In the genomic region with DNA sequence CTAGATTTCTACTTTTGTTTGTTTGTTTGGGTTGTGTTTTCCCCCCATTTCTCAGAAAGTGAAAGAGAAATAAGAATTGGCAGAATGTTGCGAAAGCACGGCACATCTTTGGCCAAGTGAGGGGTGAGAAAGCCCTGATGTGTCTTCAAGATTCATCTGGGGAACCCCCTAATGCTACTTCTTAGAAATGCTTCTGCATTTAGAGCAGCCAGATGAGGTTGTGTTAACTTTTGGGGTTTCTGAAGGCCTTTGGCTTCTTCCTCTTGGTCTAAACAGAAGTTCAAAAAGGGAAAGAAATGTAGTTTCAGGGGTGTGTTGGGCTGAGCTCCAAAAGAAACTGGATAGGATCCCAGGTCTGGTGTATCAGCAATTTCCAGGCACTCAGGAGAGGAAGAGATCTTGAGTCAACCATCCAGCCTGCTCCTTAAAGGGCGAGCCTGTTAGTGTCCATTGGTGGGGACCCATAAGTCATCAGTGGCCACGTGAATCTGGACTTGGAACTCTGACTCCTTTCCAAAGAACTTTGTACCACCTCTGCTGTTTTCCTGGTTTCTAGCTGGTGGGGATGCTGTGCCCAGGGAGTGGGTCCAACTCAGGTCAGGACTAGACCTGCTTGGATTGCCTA, we compare ENCODE assay signal across 7 cellular contexts. TPM values are rescaled to one million over a fixed set of nuclear protein-coding genes. Genes with fewer than 3 reads are reported as not detected.
A peak's percentile ranks its signal among the peaks of the same experiment; 100 is the strongest.
DNase-seq lines count a peak whose midpoint lies in the region; ATAC-seq, FAIRE-seq and TF ChIP-seq lines count a peak whose summit lies in the region.

No MANE protein-coding gene starts in this region.

- FAIRE-seq in astrocyte (lab: Jason Lieb, UNC): no peak

- H3K9me3 ChIP-seq in astrocyte (ENCODE audit: insufficient read depth, low read depth, low read length): no peaks in the 10 kb centered on the region
- H3K9me3 ChIP-seq in right lobe of liver: no peaks in the 10 kb centered on the region
- H3K9me3 ChIP-seq in HAP-1: no peaks in the 10 kb centered on the region

- POLR2A ChIA-PET in RWPE1 (lab: Yijun Ruan, JAX; ENCODE audit: low non-redundant PET): no interaction called here

- H4K20me1 ChIP-seq in astrocyte (ENCODE audit: insufficient read depth, low read length): peaks cover 96% of the 10 kb centered on the region

- 29% methylated on average over 4 of the region's 4 CpGs for WGBS in right lobe of liver (ENCODE audit: insufficient coverage, low coverage, low lambda C conversion rate, missing lambda C conversion rate)

- no peaks in the 10 kb centered on the region for H3K27me3 ChIP-seq in astrocyte (ENCODE audit: insufficient read depth, low read length)
- H3K27me3 ChIP-seq in right lobe of liver: no peaks in the 10 kb centered on the region
- H3K27me3 ChIP-seq in HAP-1 (ENCODE audit: low read depth): no peaks in the 10 kb centered on the region

- peaks cover 98% of the 10 kb centered on the region for H3K79me2 ChIP-seq in astrocyte (ENCODE audit: insufficient read depth, low read length)

- no peak for TF ChIP-seq POLR2A in right lobe of liver (IDR thresholded peaks at IDR 0.05)

- peaks cover 45% of the 10 kb centered on the region for H3K36me3 ChIP-seq in astrocyte (ENCODE audit: insufficient read depth, low read length)
- H3K36me3 ChIP-seq in right lobe of liver: peaks cover 0 to 8% (median 1%) of the 10 kb centered on the region in 4 donors
- H3K36me3 ChIP-seq in HAP-1 (replicated peaks): no peaks in the 10 kb centered on the region

- no peak overlapping the region for H3K4me3 Mint-ChIP-seq in astrocyte (ENCODE audit: unreplicated experiment)

- H3K4me3 ChIP-seq in astrocyte (ENCODE audit: insufficient read depth, low read depth, low read length) (no peak overlapping the region), right lobe of liver (no peak overlapping the region), HAP-1 (no peak overlapping the region)

- peaks cover 2% of the 10 kb centered on the region for H3K9me3 Mint-ChIP-seq in astrocyte (ENCODE audit: unreplicated experiment)

- H3K27ac ChIP-seq in RWPE1 (peak overlapping the region; percentile 75), astrocyte (ENCODE audit: low read depth, low read length) (peak overlapping the region; percentile 10), right lobe of liver (peak overlapping the region; percentile 17 to 26 (median 20)), temporal lobe (ENCODE audit: low read depth, low read length) (peak overlapping the region; percentile 23)

- intact Hi-C loops in right lobe of liver (cut with DNase I): no loop called here

- peak overlapping the region; percentile 42 for H3K9ac ChIP-seq in astrocyte (ENCODE audit: low read length)

- in situ Hi-C loops in HAP-1 (cut with MboI; ENCODE audit: low sequenced_read_pairs): no loop called here

- no peaks in the 10 kb centered on the region for H3K27me3 Mint-ChIP-seq in astrocyte (ENCODE audit: low read depth, unreplicated experiment)

- TF ChIP-seq CTCF in RWPE1 (conservative IDR thresholded peaks at IDR 0.05; ENCODE audit: low read depth) (no peak), astrocyte (IDR thresholded peaks at IDR 0.05; ENCODE audit: insufficient read depth, low read depth, low read length) (no peak), right lobe of liver (IDR thresholded peaks at IDR 0.05) (no peak)

- peaks cover 54% of the 10 kb centered on the region for H3K4me1 Mint-ChIP-seq in astrocyte (ENCODE audit: low read depth, unreplicated experiment)

- peaks cover 55% of the 10 kb centered on the region for H3K4me1 ChIP-seq in astrocyte (ENCODE audit: insufficient read depth, low read length)
- peaks cover 0 to 32% (median 6%) of the 10 kb centered on the region in 4 donors for H3K4me1 ChIP-seq in right lobe of liver
- H3K4me1 ChIP-seq in HAP-1: peaks cover 1% of the 10 kb centered on the region

- ATAC-seq in GM18870 (IDR thresholded peaks at IDR 0.05; ENCODE audit: unreplicated experiment) (peak; percentile 72), HG02938 (IDR thresholded peaks at IDR 0.05; ENCODE audit: unreplicated experiment) (peak; percentile 70), right lobe of liver (peak; percentile 48 to 63 (median 52))

- H2AFZ ChIP-seq in astrocyte (ENCODE audit: low read depth, low read length): no peak overlapping the region

- peaks cover 46% of the 10 kb centered on the region for H3K36me3 Mint-ChIP-seq in astrocyte (ENCODE audit: low read depth, unreplicated experiment)

- CTCF ChIA-PET in RWPE1 (lab: Yijun Ruan, JAX): interaction anchor here (0.5 to 1.2 kb wide), 3 partner anchors 48 to 197 kb away, joined by 3 to 4 read pairs (median 3); no protein-coding TSS in a partner anchor

- H3K4me2 ChIP-seq in astrocyte (ENCODE audit: low read length): peak overlapping the region; percentile 94

- DNase-seq in RWPE1 (ENCODE audit: low spot score): no peak
- peak; percentile 73 for DNase-seq in astrocyte (ENCODE audit: low read depth)
- DNase-seq in right lobe of liver: peak in 2 of 3 donors; percentile 34 to 61
- DNase-seq in HAP-1 (ENCODE audit: low spot score in 2 of 2): no peak

- H3K27ac Mint-ChIP-seq in astrocyte (ENCODE audit: unreplicated experiment): peak overlapping the region; percentile 14

RNA-seq across cellular contexts. Expression of a gene that starts 6.5 kb away (rescaled TPM):
- total RNA-seq in astrocyte: 35.0 and 36.4 TPM in 2 replicates
- 10 to 100 TPM in 3 of 6 experiments, 1 to 10 TPM in 3; 2.3 to 47.7 (median 10.8) TPM for total RNA-seq in right lobe of liver
- 3.0 TPM for total RNA-seq in temporal lobe

Comparison
In these comparisons a context has a peak if more than half of its experiments do, and no peak if none do; other contexts are left out.
1. DNase-seq: peak in astrocyte (single experiment) and right lobe of liver (2 of 3); none in RWPE1 (single experiment) and HAP-1 (0 of 2).
2. H3K27ac ChIP-seq: peak in every context shown above with its lines; median percentile 75 in RWPE1; 23 in temporal lobe; 20 in right lobe of liver; 10 in astrocyte.
3. Peak in every context shown above with its lines, with median percentiles within 50 percentile points of each other: ATAC-seq.